ENCODE assay signal across 8 cellular contexts in genomic region chr1:2548068-2548589, GRCh38. TPM values are rescaled to one million over a fixed set of nuclear protein-coding genes. Genes with fewer than 3 reads are reported as not detected.
DNase-seq lines count a peak whose midpoint lies in the region; TF ChIP-seq lines count a peak whose summit lies in the region.

No MANE protein-coding gene starts in this region.

- TF ChIP-seq CTCF in fibroblast of the aortic adventitia (IDR thresholded peaks at IDR 0.05; ENCODE audit: insufficient read depth, low read length): peak; percentile 96
- TF ChIP-seq CTCF in neural cell (IDR thresholded peaks at IDR 0.05; ENCODE audit: poor library complexity, severe bottlenecking): peak; percentile 88

- peak overlapping the region; percentile 85 for H3K4me3 ChIP-seq in HUES48 (ENCODE audit: low read depth, low read length)
- no peak overlapping the region for H3K4me3 ChIP-seq in fibroblast of the aortic adventitia (ENCODE audit: low read depth, low read length)
- no peak overlapping the region for H3K4me3 ChIP-seq in neural cell (ENCODE audit: low read length)

- no peak for TF ChIP-seq EP300 in neural cell (conservative IDR thresholded peaks at IDR 0.05; ENCODE audit: poor library complexity, severe bottlenecking)

- H3K9me3 ChIP-seq in HUES48 (ENCODE audit: control insufficient read depth, insufficient read depth, low read length) (no peaks in the 10 kb centered on the region), neural cell (ENCODE audit: low read length) (no peaks in the 10 kb centered on the region)

- TF ChIP-seq RAD21 in neural cell (conservative IDR thresholded peaks at IDR 0.05): peak; percentile 90

- peaks cover 29% of the 10 kb centered on the region for H3K4me1 ChIP-seq in HUES48 (ENCODE audit: control insufficient read depth, insufficient read depth, low read length)

- no peak overlapping the region for H3K9ac ChIP-seq in HUES48 (ENCODE audit: low read depth, low read length)
- H3K9ac ChIP-seq in neural cell (ENCODE audit: low read length): no peak overlapping the region

- no peaks in the 10 kb centered on the region for H3K79me2 ChIP-seq in neural cell (replicated peaks; ENCODE audit: insufficient read depth, low read length)

- peaks cover 9% of the 10 kb centered on the region for H3K27me3 ChIP-seq in HUES48 (ENCODE audit: control insufficient read depth, insufficient read depth, low read length)
- no peaks in the 10 kb centered on the region for H3K27me3 ChIP-seq in neural cell (ENCODE audit: insufficient read depth, low read depth, low read length)

- H3K36me3 ChIP-seq in HUES48 (ENCODE audit: control insufficient read depth, insufficient read depth, low read length) (no peaks in the 10 kb centered on the region), neural cell (ENCODE audit: insufficient read depth, low read length) (no peaks in the 10 kb centered on the region)

- no peak overlapping the region for H3K27ac ChIP-seq in HUES48 (ENCODE audit: low read depth, low read length)
- H3K27ac ChIP-seq in neural cell (ENCODE audit: low read length): no peak overlapping the region

- H3F3A ChIP-seq in neural cell (ENCODE audit: insufficient read depth, low read length, poor library complexity, severe bottlenecking): peaks cover 2% of the 10 kb centered on the region

- DNase-seq in SHP77 (lab: John Stamatoyannopoulos, UW) (peak; percentile 66 to 72), SHP77 treated with DMSO at 0.1 percent for 48 hours (lab: John Stamatoyannopoulos, UW) (no peak), RPMI7951 (ENCODE audit: low read depth) (peak; percentile 66), fibroblast of the aortic adventitia (ENCODE audit: low read depth) (peak; percentile 64), stromal cell of bone marrow (ENCODE audit: low read depth) (peak; percentile 35)
- DNase-seq in activated effector memory CD4-positive, alpha-beta T cell treated with anti-CD3 and anti-CD28 coated beads, Interleukin-2, amount 50 U/mL, for 16 hours: peak; percentile 94

- H4K20me1 ChIP-seq in neural cell (ENCODE audit: insufficient read depth): no peaks in the 10 kb centered on the region

- no peak overlapping the region for H3K4me2 ChIP-seq in neural cell (ENCODE audit: low read length)

- no peaks in the 10 kb centered on the region for H3K9me2 ChIP-seq in neural cell (ENCODE audit: insufficient read depth, low read length)

- H2AFZ ChIP-seq in neural cell (ENCODE audit: low read depth, low read length): no peak overlapping the region

TF ChIP-seq in neural cell, 6 proteins besides CTCF, POLR2A, EP300 and RAD21:
- TF ChIP-seq POLR2AphosphoS5 (IDR thresholded peaks at IDR 0.05) (no peak), MXI1 (conservative IDR thresholded peaks at IDR 0.05; ENCODE audit: poor library complexity, severe bottlenecking) (no peak), EZH2 (IDR thresholded peaks at IDR 0.05; ENCODE audit: borderline replicate concordance, insufficient read depth, low read length, poor library complexity, severe bottlenecking) (no peak), SMC3 (conservative IDR thresholded peaks at IDR 0.05; ENCODE audit: poor library complexity) (peak; percentile 94), TAF1 (IDR thresholded peaks at IDR 0.05; ENCODE audit: low read depth) (no peak)
- TF ChIP-seq, protein P1, sequence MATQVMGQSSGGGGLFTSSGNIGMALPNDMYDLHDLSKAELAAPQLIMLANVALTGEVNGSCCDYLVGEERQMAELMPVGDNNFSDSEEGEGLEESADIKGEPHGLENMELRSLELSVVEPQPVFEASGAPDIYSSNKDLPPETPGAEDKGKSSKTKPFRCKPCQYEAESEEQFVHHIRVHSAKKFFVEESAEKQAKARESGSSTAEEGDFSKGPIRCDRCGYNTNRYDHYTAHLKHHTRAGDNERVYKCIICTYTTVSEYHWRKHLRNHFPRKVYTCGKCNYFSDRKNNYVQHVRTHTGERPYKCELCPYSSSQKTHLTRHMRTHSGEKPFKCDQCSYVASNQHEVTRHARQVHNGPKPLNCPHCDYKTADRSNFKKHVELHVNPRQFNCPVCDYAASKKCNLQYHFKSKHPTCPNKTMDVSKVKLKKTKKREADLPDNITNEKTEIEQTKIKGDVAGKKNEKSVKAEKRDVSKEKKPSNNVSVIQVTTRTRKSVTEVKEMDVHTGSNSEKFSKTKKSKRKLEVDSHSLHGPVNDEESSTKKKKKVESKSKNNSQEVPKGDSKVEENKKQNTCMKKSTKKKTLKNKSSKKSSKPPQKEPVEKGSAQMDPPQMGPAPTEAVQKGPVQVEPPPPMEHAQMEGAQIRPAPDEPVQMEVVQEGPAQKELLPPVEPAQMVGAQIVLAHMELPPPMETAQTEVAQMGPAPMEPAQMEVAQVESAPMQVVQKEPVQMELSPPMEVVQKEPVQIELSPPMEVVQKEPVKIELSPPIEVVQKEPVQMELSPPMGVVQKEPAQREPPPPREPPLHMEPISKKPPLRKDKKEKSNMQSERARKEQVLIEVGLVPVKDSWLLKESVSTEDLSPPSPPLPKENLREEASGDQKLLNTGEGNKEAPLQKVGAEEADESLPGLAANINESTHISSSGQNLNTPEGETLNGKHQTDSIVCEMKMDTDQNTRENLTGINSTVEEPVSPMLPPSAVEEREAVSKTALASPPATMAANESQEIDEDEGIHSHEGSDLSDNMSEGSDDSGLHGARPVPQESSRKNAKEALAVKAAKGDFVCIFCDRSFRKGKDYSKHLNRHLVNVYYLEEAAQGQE (IDR thresholded peaks at IDR 0.05; ENCODE audit: borderline replicate concordance): no peak

RNA-seq across cellular contexts. Expression of gene TNFRSF14, which starts 8.0 kb away (rescaled TPM):
- total RNA-seq in RPMI7951 (2014; rRNA removed; shearing (Covaris generic)): 26.8 and 29.4 TPM in 2 replicates
- 12.0 and 32.2 TPM in 2 replicates for total RNA-seq in fibroblast of the aortic adventitia (ENCODE audit: low replicate concordance)
- 1.1 TPM in 2 replicates for polyA plus RNA-seq in neural cell
- not detected in 2 replicates for polyA minus RNA-seq in neural cell

RNA-seq across cellular contexts. Expression of gene HES5, which starts 18.1 kb away (rescaled TPM):
- not detected in 2 replicates for total RNA-seq in RPMI7951 (2014; rRNA removed; shearing (Covaris generic))
- total RNA-seq in fibroblast of the aortic adventitia (ENCODE audit: low replicate concordance): not detected in 2 replicates
- 0.81 TPM in 1 of 2 replicates, not detected in the other for polyA plus RNA-seq in neural cell
- polyA minus RNA-seq in neural cell: 3.2 and 4.3 TPM in 2 replicates

RNA-seq across cellular contexts. Expression of gene PANK4, which starts 21.7 kb away (rescaled TPM):
- 15.0 and 17.6 TPM in 2 replicates for total RNA-seq in RPMI7951 (2014; rRNA removed; shearing (Covaris generic))
- total RNA-seq in fibroblast of the aortic adventitia (ENCODE audit: low replicate concordance): 22.8 and 23.4 TPM in 2 replicates
- 37.9 and 43.4 TPM in 2 replicates for polyA plus RNA-seq in neural cell
- polyA minus RNA-seq in neural cell: 52.3 and 53.8 TPM in 2 replicates

RNA-seq across cellular contexts. Expression of gene PRXL2B, which starts 38.4 kb away (rescaled TPM):
- 21.5 and 26.1 TPM in 2 replicates for total RNA-seq in RPMI7951 (2014; rRNA removed; shearing (Covaris generic))
- total RNA-seq in fibroblast of the aortic adventitia (ENCODE audit: low replicate concordance): 15.5 and 23.0 TPM in 2 replicates
- polyA plus RNA-seq in neural cell: 29.0 and 35.9 TPM in 2 replicates
- polyA minus RNA-seq in neural cell: 19.2 and 26.8 TPM in 2 replicates
